1 cellular context compared by ENCODE assay signal in genomic region chr19:55683449-55684261, GRCh38.
TF ChIP-seq lines count a peak whose summit lies in the region.

No MANE protein-coding gene starts in this region.

TF ChIP-seq in HepG2, 621 proteins besides CTCF, POLR2A, EP300 and RAD21 (continued from another document and continues in another):
- peak; percentile 79; the same call in 1 of the 2 replicates for TF ChIP-seq ZBTB4 (CRISPR knock-in tag; IDR thresholded peaks at IDR 0.05; ENCODE audit: borderline replicate concordance)
- TF ChIP-seq SMYD3 (CRISPR knock-in tag; IDR thresholded peaks at IDR 0.05) = no peak
- TF ChIP-seq ARID2 (CRISPR knock-in tag; IDR thresholded peaks at IDR 0.05; ENCODE audit: borderline replicate concordance) = no peak
- TF ChIP-seq REPIN1 (CRISPR knock-in tag; IDR thresholded peaks at IDR 0.05; ENCODE audit: borderline replicate concordance, low read depth) = no peak
- TF ChIP-seq PRDM15 (CRISPR knock-in tag; IDR thresholded peaks at IDR 0.05) = no peak
- peak; percentile 36; the same call in 1 of the 2 replicates for TF ChIP-seq ZNF652 (CRISPR knock-in tag; IDR thresholded peaks at IDR 0.05; ENCODE audit: borderline replicate concordance, low read depth)
- no peak for TF ChIP-seq TAF15 (IDR thresholded peaks at IDR 0.05; ENCODE audit: low read depth, low read length, poor library complexity, severe bottlenecking)
- TF ChIP-seq RBFOX2 (IDR thresholded peaks at IDR 0.05; ENCODE audit: low read depth, low read length) = peak; percentile 38; the same call in 1 of the 2 replicates
- TF ChIP-seq PPARG (CRISPR knock-in tag; conservative IDR thresholded peaks at IDR 0.05) = 0 out of 2 replicates have a peak, but pooled peaks have one; percentile 21
- peak; percentile 48 for TF ChIP-seq ZFP91 (CRISPR knock-in tag; IDR thresholded peaks at IDR 0.05; ENCODE audit: borderline replicate concordance)
- no peak for TF ChIP-seq ZNF343 (CRISPR knock-in tag; IDR thresholded peaks at IDR 0.05)
- no peak for TF ChIP-seq ZFP37 (CRISPR knock-in tag; IDR thresholded peaks at IDR 0.05; ENCODE audit: borderline replicate concordance)
- TF ChIP-seq NRL (CRISPR knock-in tag; IDR thresholded peaks at IDR 0.05; ENCODE audit: borderline replicate concordance) = no peak
- no peak for TF ChIP-seq ZNF672 (CRISPR knock-in tag; IDR thresholded peaks at IDR 0.05)
- TF ChIP-seq ZMYM4 (CRISPR knock-in tag; IDR thresholded peaks at IDR 0.05) = no peak
- no peak for TF ChIP-seq ZNF414 (CRISPR knock-in tag; IDR thresholded peaks at IDR 0.05)
- TF ChIP-seq ZNF225 (CRISPR knock-in tag; IDR thresholded peaks at IDR 0.05) = no peak
- TF ChIP-seq MED8 (CRISPR knock-in tag; IDR thresholded peaks at IDR 0.05; ENCODE audit: insufficient replicate concordance) = no peak
- TF ChIP-seq CHCHD3 (CRISPR knock-in tag; IDR thresholded peaks at IDR 0.05) = no peak
- TF ChIP-seq ZHX1 (CRISPR knock-in tag; IDR thresholded peaks at IDR 0.05; ENCODE audit: low read depth) = no peak
- no peak for TF ChIP-seq SETDB1 (CRISPR knock-in tag; IDR thresholded peaks at IDR 0.05; ENCODE audit: borderline replicate concordance)
- no peak for TF ChIP-seq HES4 (CRISPR knock-in tag; IDR thresholded peaks at IDR 0.05; ENCODE audit: borderline replicate concordance)
- no peak for TF ChIP-seq HNRNPLL (IDR thresholded peaks at IDR 0.05; ENCODE audit: low read depth, low read length, poor library complexity, severe bottlenecking)
- TF ChIP-seq ZNF720 (CRISPR knock-in tag; IDR thresholded peaks at IDR 0.05) = no peak
- no peak for TF ChIP-seq GPN1 (CRISPR knock-in tag; IDR thresholded peaks at IDR 0.05; ENCODE audit: borderline replicate concordance)
- TF ChIP-seq GZF1 (CRISPR knock-in tag; IDR thresholded peaks at IDR 0.05) = peak; percentile 89; the same call in 1 of the 2 replicates
- TF ChIP-seq KDM2A (CRISPR knock-in tag; IDR thresholded peaks at IDR 0.05; ENCODE audit: borderline replicate concordance, low read depth) = peak; percentile 45; the same call in 1 of the 2 replicates
- TF ChIP-seq ZNF280B (CRISPR knock-in tag; IDR thresholded peaks at IDR 0.05; ENCODE audit: borderline replicate concordance) = no peak
- peak; percentile 51; the same call in 1 of the 2 replicates for TF ChIP-seq ARNTL (CRISPR knock-in tag; IDR thresholded peaks at IDR 0.05)
- no peak for TF ChIP-seq ZNF770 (CRISPR knock-in tag; IDR thresholded peaks at IDR 0.05)
- TF ChIP-seq FUBP1 (CRISPR knock-in tag; IDR thresholded peaks at IDR 0.05; ENCODE audit: borderline replicate concordance) = no peak
- TF ChIP-seq NFIB (CRISPR knock-in tag; IDR thresholded peaks at IDR 0.05; ENCODE audit: borderline replicate concordance) = no peak
- peak; percentile 95 for TF ChIP-seq HNF4A (CRISPR knock-in tag; IDR thresholded peaks at IDR 0.05)
- TF ChIP-seq ZNF556 (CRISPR knock-in tag; IDR thresholded peaks at IDR 0.05; ENCODE audit: borderline replicate concordance) = no peak; the same call in 1 of the 2 replicates
- TF ChIP-seq ESRRA (CRISPR knock-in tag; IDR thresholded peaks at IDR 0.05; ENCODE audit: low read depth) = peak; percentile 38; the same call in 1 of the 2 replicates
- TF ChIP-seq GFI1 (CRISPR knock-in tag; IDR thresholded peaks at IDR 0.05; ENCODE audit: borderline replicate concordance) = 0 out of 2 replicates have a peak, but pooled peaks have one; percentile 56
- TF ChIP-seq RFX3 (CRISPR knock-in tag; IDR thresholded peaks at IDR 0.05) = no peak
- TF ChIP-seq ZNF136 (CRISPR knock-in tag; IDR thresholded peaks at IDR 0.05; ENCODE audit: low read depth) = no peak
- no peak for TF ChIP-seq NPAS2 (CRISPR knock-in tag; IDR thresholded peaks at IDR 0.05; ENCODE audit: borderline replicate concordance)
- TF ChIP-seq ZNF484 (CRISPR knock-in tag; IDR thresholded peaks at IDR 0.05; ENCODE audit: borderline replicate concordance, low read depth) = no peak
- no peak for TF ChIP-seq FOXK1 (CRISPR knock-in tag; IDR thresholded peaks at IDR 0.05; ENCODE audit: borderline replicate concordance, low read depth)
- TF ChIP-seq ZNF121 (CRISPR knock-in tag; IDR thresholded peaks at IDR 0.05) = no peak
- no peak for TF ChIP-seq ZNF326 (CRISPR knock-in tag; IDR thresholded peaks at IDR 0.05; ENCODE audit: borderline replicate concordance)
- TF ChIP-seq HOXA5 (CRISPR knock-in tag; IDR thresholded peaks at IDR 0.05) = 0 out of 2 replicates have a peak, but pooled peaks have one; percentile 36
- peak; percentile 65; the same call in 1 of the 2 replicates for TF ChIP-seq KAT8 (CRISPR knock-in tag; IDR thresholded peaks at IDR 0.05)
- TF ChIP-seq DPF2 (CRISPR knock-in tag; IDR thresholded peaks at IDR 0.05; ENCODE audit: borderline replicate concordance, low read depth) = peak; percentile 51; the same call in 1 of the 2 replicates
- TF ChIP-seq ZNF746 (CRISPR knock-in tag; IDR thresholded peaks at IDR 0.05) = no peak
